7 cellular contexts compared by ENCODE assay signal in the genomic region with DNA sequence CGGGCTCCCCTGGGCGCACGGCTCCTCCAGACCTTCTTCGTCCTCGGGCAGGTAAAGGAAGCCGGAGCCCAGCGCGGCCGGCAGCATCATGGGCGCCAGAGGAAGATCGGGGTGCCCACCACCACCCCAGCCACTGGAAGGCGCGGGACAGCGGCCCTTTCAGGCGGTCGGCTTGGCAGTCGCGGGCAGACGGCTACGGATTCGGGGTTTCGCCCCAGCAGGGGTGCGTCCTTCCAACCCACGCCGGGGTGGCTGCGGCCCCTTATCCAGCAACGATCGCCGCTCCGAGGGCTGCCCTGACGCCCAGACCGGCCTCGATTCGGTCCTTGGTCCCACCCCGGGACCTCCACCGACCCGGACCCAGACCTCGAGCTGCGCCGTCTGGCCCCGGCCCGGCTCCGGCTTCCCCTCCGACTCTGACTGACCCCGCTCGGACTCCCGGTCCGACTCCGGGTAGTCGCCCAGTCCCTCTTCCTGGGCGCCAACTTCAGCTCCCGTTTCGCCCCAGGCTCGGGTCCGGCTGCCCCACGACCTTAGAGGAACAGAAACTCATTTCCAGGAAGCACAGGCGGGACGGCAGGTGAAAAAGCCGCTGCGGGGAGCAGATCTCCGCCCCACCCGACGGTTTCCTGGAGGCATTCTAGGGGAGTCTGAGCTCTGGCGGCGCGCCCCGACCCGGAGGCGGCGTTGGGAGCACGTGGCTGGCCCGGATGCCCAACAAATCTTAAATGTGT. TPM values are rescaled to one million over a fixed set of nuclear protein-coding genes. Genes with fewer than 3 reads are reported as not detected.
DNase-seq lines count a peak whose midpoint lies in the region; ATAC-seq and TF ChIP-seq lines count a peak whose summit lies in the region.

No MANE protein-coding gene starts in this region.

- no peaks in the 10 kb centered on the region for H3K79me2 ChIP-seq in mammary epithelial cell (ENCODE audit: insufficient read depth, low read length)
- no peaks in the 10 kb centered on the region for H3K79me2 ChIP-seq in neural progenitor cell (ENCODE audit: low read depth)

- peaks cover 6% of the 10 kb centered on the region for H3K36me3 Mint-ChIP-seq in neural progenitor cell

- no peaks in the 10 kb centered on the region for H3F3A ChIP-seq in neural progenitor cell (ENCODE audit: low read depth)

- no peak for ATAC-seq in HG03432 (IDR thresholded peaks at IDR 0.05; ENCODE audit: unreplicated experiment)

- CTCF ChIA-PET in mammary epithelial cell (lab: Charles Lee; ENCODE audit: low non-redundant PET): no interaction called here

- H2AFZ ChIP-seq in mammary epithelial cell (ENCODE audit: low read depth, low read length) (peak overlapping the region; percentile 89), neural progenitor cell (replicated peaks) (no peak overlapping the region)

- no peaks in the 10 kb centered on the region for H3K9me3 Mint-ChIP-seq in neural progenitor cell

- no peak overlapping the region for H3K9ac ChIP-seq in mammary epithelial cell (ENCODE audit: insufficient read depth, low read length)
- peak overlapping the region; percentile 41 for H3K9ac ChIP-seq in mucosa of stomach (ENCODE audit: low read length)
- H3K9ac ChIP-seq in neural progenitor cell: no peak overlapping the region

- H3K27me3 ChIP-seq in mammary epithelial cell (ENCODE audit: insufficient read depth, low read length) (peaks cover 10% of the 10 kb centered on the region), mucosa of stomach (ENCODE audit: control insufficient read depth, insufficient read depth, low read length) (peaks cover 16% of the 10 kb centered on the region), transverse colon (peaks cover 19% of the 10 kb centered on the region), neural progenitor cell (no peaks in the 10 kb centered on the region)

- in situ Hi-C loops in mammary epithelial cell (cut with MboI; ENCODE audit: low sequenced_read_pairs in 2 of 2) (no loop called here), transverse colon (cut with MboI; ENCODE audit: low pct_ligation_motif_present in 1 of 4, low pct_unique_long_range_greater_than_20kb in 1 of 4, low sequenced_read_pairs in 3 of 4) (no loop called here)

- dilution Hi-C loops in mammary epithelial cell (cut with HindIII; ENCODE audit: low sequenced_read_pairs): no loop called here

- peak overlapping the region; percentile 82 for H3K4me2 ChIP-seq in mammary epithelial cell (ENCODE audit: insufficient read depth, low read depth, low read length)
- no peak overlapping the region for H3K4me2 ChIP-seq in neural progenitor cell

- DNase-seq in T-helper 9 cell (peak; percentile 11), mammary epithelial cell (no peak), transverse colon (peak; percentile 12), neural progenitor cell (ENCODE audit: low spot score) (no peak), NCI-H1105 (lab: John Stamatoyannopoulos, UW) (no peak)

- no peaks in the 10 kb centered on the region for H3K27me3 Mint-ChIP-seq in neural progenitor cell (ENCODE audit: insufficient read depth, low read depth)

- no peak overlapping the region for H3K27ac ChIP-seq in mammary epithelial cell (ENCODE audit: insufficient read depth, low read depth, low read length)
- no peak overlapping the region for H3K27ac ChIP-seq in transverse colon
- no peak overlapping the region for H3K27ac ChIP-seq in neural progenitor cell

- peaks cover 12% of the 10 kb centered on the region for H3K4me1 ChIP-seq in mammary epithelial cell (ENCODE audit: insufficient read depth, low read length)
- no peaks in the 10 kb centered on the region for H3K4me1 ChIP-seq in mucosa of stomach (ENCODE audit: control insufficient read depth, insufficient read depth, low read length)
- peaks cover 0 to 5% (median 1%) of the 10 kb centered on the region in 4 donors for H3K4me1 ChIP-seq in transverse colon
- no peaks in the 10 kb centered on the region for H3K4me1 ChIP-seq in neural progenitor cell

- H3K4me1 Mint-ChIP-seq in neural progenitor cell: no peaks in the 10 kb centered on the region

- H3K4me3 ChIP-seq in mammary epithelial cell (replicated peaks in 1 of 3; ENCODE audit: insufficient read depth in 1 of 3, low read depth in 2 of 3, low read length in 3 of 3): peak overlapping the region; percentile 27 to 38 (median 37)
- H3K4me3 ChIP-seq in mucosa of stomach (ENCODE audit: low read length): no peak overlapping the region
- peak overlapping the region in 3 of 4 donors; percentile 26 to 44 (median 30) for H3K4me3 ChIP-seq in transverse colon
- no peak overlapping the region for H3K4me3 ChIP-seq in neural progenitor cell

- no peaks in the 10 kb centered on the region for H3K36me3 ChIP-seq in mammary epithelial cell (ENCODE audit: insufficient read depth, low read length)
- no peaks in the 10 kb centered on the region for H3K36me3 ChIP-seq in mucosa of stomach (ENCODE audit: control insufficient read depth, insufficient read depth, low read length)
- no peaks in the 10 kb centered on the region for H3K36me3 ChIP-seq in transverse colon
- H3K36me3 ChIP-seq in neural progenitor cell: no peaks in the 10 kb centered on the region

- BruUV-seq in mammary epithelial cell (replicated peaks; lab: Mats Ljungman, UMichigan): no TSS peak

- H4K20me1 ChIP-seq in mammary epithelial cell (ENCODE audit: insufficient read depth, low read length) (no peaks in the 10 kb centered on the region), neural progenitor cell (ENCODE audit: low read depth) (no peaks in the 10 kb centered on the region)

- intact Hi-C loops in mammary epithelial cell (cut with micrococcal nuclease): no loop called here
- intact Hi-C loops in transverse colon (cut with DNase I; ENCODE audit: low total_unique reads): no loop called here

- TF ChIP-seq EP300 in transverse colon (IDR thresholded peaks at IDR 0.05; ENCODE audit: low read depth): no peak

- H3K27ac Mint-ChIP-seq in neural progenitor cell: no peak overlapping the region

- no peak for TF ChIP-seq CTCF in mammary epithelial cell (conservative IDR thresholded peaks at IDR 0.05 in 1 of 2, IDR thresholded peaks at IDR 0.05 in 1 of 2; ENCODE audit: extremely low read depth in 1 of 2, insufficient read depth in 1 of 2, low read depth in 1 of 2, low read length in 2 of 2)
- TF ChIP-seq CTCF in transverse colon (IDR thresholded peaks at IDR 0.05): no peak
- no peak for TF ChIP-seq CTCF in neural progenitor cell (IDR thresholded peaks at IDR 0.05)

- WGBS in mammary epithelial cell (ENCODE audit: low coverage, missing lambda C conversion rate): 33% methylated on average over 26 of the region's 72 CpGs
- WGBS in transverse colon (ENCODE audit: low coverage in 1 of 2), 2 donors: 78% methylated on average over 71 of the region's 72 CpGs; no CpG with 5 or more reads in 1 of the 2 donors

- no peaks in the 10 kb centered on the region for H3K9me3 ChIP-seq in mammary epithelial cell (replicated peaks; ENCODE audit: insufficient read depth, low read length)
- H3K9me3 ChIP-seq in mucosa of stomach (ENCODE audit: control insufficient read depth, low read length): no peaks in the 10 kb centered on the region
- H3K9me3 ChIP-seq in transverse colon: no peaks in the 10 kb centered on the region
- no peaks in the 10 kb centered on the region for H3K9me3 ChIP-seq in neural progenitor cell (ENCODE audit: low read depth)

- no peak overlapping the region for H3K4me3 Mint-ChIP-seq in neural progenitor cell

- no peak for TF ChIP-seq POLR2A in transverse colon (IDR thresholded peaks at IDR 0.05)

RNA-seq across cellular contexts. Expression of a gene that starts 30.2 kb away (rescaled TPM):
- total RNA-seq in mammary epithelial cell: 10 to 100 TPM; 55.3 to 99.6 TPM
- polyA plus RNA-seq in mammary epithelial cell: 64.0 TPM
- 26.9 TPM for polyA minus RNA-seq in mammary epithelial cell
- total RNA-seq in transverse colon: 10 to 100 TPM; 28.3 to 55.3 (median 30.3) TPM
- 198 and 296 TPM in 2 replicates for total RNA-seq in neural progenitor cell (ENCODE audit: low replicate concordance)

RNA-seq across cellular contexts. Expression of a gene that starts 34.8 kb away (rescaled TPM):
- total RNA-seq in mammary epithelial cell: 1 to 10 TPM; 2.8 to 3.3 TPM
- 2.5 TPM for polyA plus RNA-seq in mammary epithelial cell
- 0.72 TPM for polyA minus RNA-seq in mammary epithelial cell
- 10 to 100 TPM in 2 of 4 donors, 1 to 10 TPM in 2; 5.2 to 17.5 (median 10.1) TPM for total RNA-seq in transverse colon
- 72.4 and 107 TPM in 2 replicates for total RNA-seq in neural progenitor cell (ENCODE audit: low replicate concordance)

RNA-seq across cellular contexts. Expression of a gene that starts 56.3 kb away (rescaled TPM):
- 10 to 100 TPM; 60.2 to 90.6 TPM for total RNA-seq in mammary epithelial cell
- polyA plus RNA-seq in mammary epithelial cell: 58.3 TPM
- 52.0 TPM for polyA minus RNA-seq in mammary epithelial cell
- total RNA-seq in transverse colon: 10 to 100 TPM in 3 of 4 donors, not detected in 1; 10.5 to 35.7 (median 34.1) TPM
- 98.5 and 146 TPM in 2 replicates for total RNA-seq in neural progenitor cell (ENCODE audit: low replicate concordance)

RNA-seq across cellular contexts. Expression of a gene that starts 58.8 kb away (rescaled TPM):
- total RNA-seq in mammary epithelial cell (10 to 100 TPM; 28.1 to 34.0 TPM), transverse colon (10 to 100 TPM; 45.2 to 79.0 (median 74.1) TPM), neural progenitor cell (ENCODE audit: low replicate concordance) (19.1 and 31.7 TPM in 2 replicates)
- 8.0 TPM for polyA plus RNA-seq in mammary epithelial cell
- polyA minus RNA-seq in mammary epithelial cell: 23.5 TPM

Comparison
In these comparisons a context has a peak if more than half of its experiments do, and no peak if none do; other contexts are left out.
1. DNase-seq: peak in T-helper 9 cell (single experiment) and transverse colon (single experiment); none in mammary epithelial cell (single experiment), neural progenitor cell (single experiment) and NCI-H1105 (single experiment).
2. H3K4me3 ChIP-seq: peak in mammary epithelial cell (3 of 3) and transverse colon (3 of 4); none in mucosa of stomach (single experiment) and neural progenitor cell (single experiment).